2 cellular contexts compared by ENCODE assay signal in genomic region chr13:73204916-73205315, GRCh38.
TF ChIP-seq lines count a peak whose summit lies in the region.

No MANE protein-coding gene starts in this region.

TF ChIP-seq in SK-N-SH, 30 proteins besides CTCF, POLR2A, EP300 and RAD21:
- peak; percentile 73; the same call in 1 of the 2 replicates for TF ChIP-seq REST (IDR thresholded peaks at IDR 0.05; ENCODE audit: low read depth, low read length)
- no peak for TF ChIP-seq EZH2phosphoT487 (IDR thresholded peaks at IDR 0.05; ENCODE audit: borderline replicate concordance, low read depth)

TF ChIP-seq in SK-N-SH treated with all-trans-retinoic acid at 6 μM for 48 hours, 23 proteins besides CTCF, POLR2A, EP300 and RAD21 (continued from another document):
- TF ChIP-seq RARB (CRISPR knock-in tag; IDR thresholded peaks at IDR 0.05), result no peak
- TF ChIP-seq SNAI2 (CRISPR knock-in tag; IDR thresholded peaks at IDR 0.05), result no peak
- no peak for TF ChIP-seq ZFP3 (CRISPR knock-in tag; IDR thresholded peaks at IDR 0.05)
- no peak for TF ChIP-seq ZNF70 (CRISPR knock-in tag; IDR thresholded peaks at IDR 0.05)
- TF ChIP-seq OSR1 (CRISPR knock-in tag; IDR thresholded peaks at IDR 0.05), result no peak
- TF ChIP-seq, protein P1, sequence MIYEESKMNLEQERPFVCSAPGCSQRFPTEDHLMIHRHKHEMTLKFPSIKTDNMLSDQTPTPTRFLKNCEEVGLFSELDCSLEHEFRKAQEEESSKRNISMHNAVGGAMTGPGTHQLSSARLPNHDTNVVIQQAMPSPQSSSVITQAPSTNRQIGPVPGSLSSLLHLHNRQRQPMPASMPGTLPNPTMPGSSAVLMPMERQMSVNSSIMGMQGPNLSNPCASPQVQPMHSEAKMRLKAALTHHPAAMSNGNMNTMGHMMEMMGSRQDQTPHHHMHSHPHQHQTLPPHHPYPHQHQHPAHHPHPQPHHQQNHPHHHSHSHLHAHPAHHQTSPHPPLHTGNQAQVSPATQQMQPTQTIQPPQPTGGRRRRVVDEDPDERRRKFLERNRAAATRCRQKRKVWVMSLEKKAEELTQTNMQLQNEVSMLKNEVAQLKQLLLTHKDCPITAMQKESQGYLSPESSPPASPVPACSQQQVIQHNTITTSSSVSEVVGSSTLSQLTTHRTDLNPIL (CRISPR knock-in tag; IDR thresholded peaks at IDR 0.05; ENCODE audit: low read depth), result no peak
- TF ChIP-seq, protein P2, sequence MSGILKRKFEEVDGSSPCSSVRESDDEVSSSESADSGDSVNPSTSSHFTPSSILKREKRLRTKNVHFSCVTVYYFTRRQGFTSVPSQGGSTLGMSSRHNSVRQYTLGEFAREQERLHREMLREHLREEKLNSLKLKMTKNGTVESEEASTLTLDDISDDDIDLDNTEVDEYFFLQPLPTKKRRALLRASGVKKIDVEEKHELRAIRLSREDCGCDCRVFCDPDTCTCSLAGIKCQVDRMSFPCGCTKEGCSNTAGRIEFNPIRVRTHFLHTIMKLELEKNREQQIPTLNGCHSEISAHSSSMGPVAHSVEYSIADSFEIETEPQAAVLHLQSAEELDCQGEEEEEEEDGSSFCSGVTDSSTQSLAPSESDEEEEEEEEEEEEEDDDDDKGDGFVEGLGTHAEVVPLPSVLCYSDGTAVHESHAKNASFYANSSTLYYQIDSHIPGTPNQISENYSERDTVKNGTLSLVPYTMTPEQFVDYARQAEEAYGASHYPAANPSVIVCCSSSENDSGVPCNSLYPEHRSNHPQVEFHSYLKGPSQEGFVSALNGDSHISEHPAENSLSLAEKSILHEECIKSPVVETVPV (CRISPR knock-in tag; IDR thresholded peaks at IDR 0.05), result no peak
- no peak for TF ChIP-seq ZC3H10 (CRISPR knock-in tag; IDR thresholded peaks at IDR 0.05)
- TF ChIP-seq ZNF565 (CRISPR knock-in tag; conservative IDR thresholded peaks at IDR 0.05; ENCODE audit: low read depth), result no peak
TF ChIP-seq in SK-N-SH treated with all-trans-retinoic acid at 6 μM for 48 hours: peak in this region for 0.
